1 cellular context compared by ENCODE assay signal in genomic region chr19:47514869-47515588, GRCh38.
TF ChIP-seq lines count a peak whose summit lies in the region.

Gene NAPA (minus strand): TSS chr19:47515063. CDS start chr19:47514940, 123 bp downstream.

TF ChIP-seq in SK-N-SH, 30 proteins besides CTCF, POLR2A, EP300 and RAD21 (continued from another document):
- TF ChIP-seq REST (IDR thresholded peaks at IDR 0.05; ENCODE audit: low read depth, low read length) = no peak
- peak; percentile 74 for TF ChIP-seq MAX (IDR thresholded peaks at IDR 0.05; ENCODE audit: low read depth)
- peak; percentile 85 for TF ChIP-seq TAF1 (IDR thresholded peaks at IDR 0.05; ENCODE audit: borderline replicate concordance, low read depth, low read length)
- TF ChIP-seq USF1 (IDR thresholded peaks at IDR 0.05; ENCODE audit: borderline replicate concordance, low read depth) = peak; percentile 96
- TF ChIP-seq TCF12 (IDR thresholded peaks at IDR 0.05) = peak; percentile 27; the same call in 1 of the 2 replicates
- TF ChIP-seq NFIC (IDR thresholded peaks at IDR 0.05; ENCODE audit: borderline replicate concordance) = peak; percentile 39; the same call in 1 of the 2 replicates
- TF ChIP-seq GATA2 (CRISPR knock-in tag; IDR thresholded peaks at IDR 0.05) = no peak
- TF ChIP-seq FOXJ3 (CRISPR knock-in tag; IDR thresholded peaks at IDR 0.05) = no peak
- TF ChIP-seq USF2 (IDR thresholded peaks at IDR 0.05; ENCODE audit: borderline replicate concordance, low read depth, low read length) = peak; percentile 95
- TF ChIP-seq MXI1 (IDR thresholded peaks at IDR 0.05; ENCODE audit: low read depth, low read length) = peak; percentile 99
- peak; percentile 76 for TF ChIP-seq POLR2AphosphoS5 (IDR thresholded peaks at IDR 0.05; ENCODE audit: low read depth, low read length)
- no peak for TF ChIP-seq YY1 (IDR thresholded peaks at IDR 0.05; ENCODE audit: low read depth)
- no peak for TF ChIP-seq TEAD4 (IDR thresholded peaks at IDR 0.05; ENCODE audit: borderline replicate concordance, insufficient read depth)
- peak; percentile 56 for TF ChIP-seq RCOR1 (IDR thresholded peaks at IDR 0.05; ENCODE audit: low read length)
- peak; percentile 84; the same call in 1 of the 2 replicates for TF ChIP-seq SMC3 (IDR thresholded peaks at IDR 0.05; ENCODE audit: low read depth, low read length)
